In the genomic region with DNA sequence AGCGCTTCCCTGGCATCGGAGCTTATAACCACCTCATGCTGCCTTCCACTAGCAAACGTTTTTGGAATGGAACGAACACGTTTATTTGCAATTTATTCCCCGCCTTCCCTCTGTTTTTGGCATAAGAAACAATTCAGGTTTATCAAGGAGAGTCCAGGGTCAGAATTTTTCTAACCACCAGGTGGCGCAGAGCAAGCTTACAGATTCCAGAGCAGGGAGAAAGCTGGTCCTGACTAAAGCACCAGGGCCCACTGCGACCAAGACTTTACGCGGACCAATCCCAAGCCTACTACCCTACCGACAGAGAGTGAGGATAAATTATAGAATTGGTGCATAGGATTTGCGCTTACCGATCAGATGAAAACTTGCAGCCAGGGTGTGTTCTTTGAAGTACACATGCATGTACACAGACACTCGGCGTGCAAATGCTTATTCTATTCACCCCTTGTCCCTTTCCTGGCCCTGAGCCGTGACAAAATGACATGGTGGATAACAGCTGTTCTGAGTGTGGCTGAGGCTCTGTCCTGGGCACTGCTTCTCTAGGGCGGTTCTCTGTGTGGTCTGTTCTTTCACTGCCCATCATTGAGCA, we compare ENCODE assay signal across 8 cellular contexts. TPM values are rescaled to one million over a fixed set of nuclear protein-coding genes. Genes with fewer than 3 reads are reported as not detected.
A peak's percentile ranks its signal among the peaks of the same experiment; 100 is the strongest.
DNase-seq lines count a peak whose midpoint lies in the region; ATAC-seq and TF ChIP-seq lines count a peak whose summit lies in the region.

No MANE protein-coding gene starts in this region.

- H2AFZ ChIP-seq in PC-3 (ENCODE audit: low read length): no peak overlapping the region

- DNase-seq in AG08396 (ENCODE audit: low spot score): peak; percentile 74
- peak; percentile 83 for DNase-seq in PC-3
- DNase-seq in activated gamma-delta T cell treated with anti-CD3 and anti-CD28 coated beads, Interleukin-2, amount 50 U/mL, for 16 hours (ENCODE audit: low read depth): peak; percentile 22
- DNase-seq in non-pigmented ciliary epithelial cell (ENCODE audit: low read depth): peak; percentile 31
- DNase-seq in thyroid gland: peak; percentile 85 to 88

- no peak for TF ChIP-seq POLR2A in gastroesophageal sphincter (IDR thresholded peaks at IDR 0.05)
- TF ChIP-seq POLR2A in thyroid gland (IDR thresholded peaks at IDR 0.05): no peak

- no peaks in the 10 kb centered on the region for H4K20me1 ChIP-seq in PC-3 (ENCODE audit: low read length)

- ATAC-seq in GM18868 (IDR thresholded peaks at IDR 0.05; ENCODE audit: unreplicated experiment) (peak; percentile 64), PC-3 (peak; percentile 76), gastroesophageal sphincter (peak; percentile 77)

- intact Hi-C loops in PC-3 (cut with micrococcal nuclease): loop anchor here (5.0 to 10.0 kb wide), 3 partner anchors 37 to 294 kb away; no protein-coding TSS in a partner anchor
- intact Hi-C loops in thyroid gland (cut with DNase I): no loop called here

- no peaks in the 10 kb centered on the region for H3K9me2 ChIP-seq in PC-3 (replicated peaks; ENCODE audit: low read length)

- POLR2A ChIA-PET in PC-3 (lab: Charles Lee; ENCODE audit: unreplicated experiment): no interaction called here

- peaks cover 9% of the 10 kb centered on the region; the same call in 1 of the 2 replicates for H3K9me3 ChIP-seq in HUES64 (ENCODE audit: insufficient read depth, low read depth, low read length)
- H3K9me3 ChIP-seq in PC-3 (ENCODE audit: low read length): no peaks in the 10 kb centered on the region
- no peaks in the 10 kb centered on the region for H3K9me3 ChIP-seq in gastroesophageal sphincter
- no peaks in the 10 kb centered on the region for H3K9me3 ChIP-seq in thyroid gland

- no peak overlapping the region for H3K27ac ChIP-seq in HUES64 (ENCODE audit: low read depth, low read length)
- H3K27ac ChIP-seq in PC-3 (ENCODE audit: low read length): no peak overlapping the region
- H3K27ac ChIP-seq in gastroesophageal sphincter: peak overlapping the region in 1 of 4 donors; percentile 22
- peak overlapping the region in 1 of 3 donors; percentile 35 for H3K27ac ChIP-seq in thyroid gland

- H3K79me2 ChIP-seq in PC-3 (ENCODE audit: low read length): no peaks in the 10 kb centered on the region

- CTCF ChIA-PET in PC-3 (lab: Charles Lee): interaction anchor here (0.6 to 1.5 kb wide), 3 partner anchors 23 to 594 kb away, joined by 3 to 5 read pairs (median 4); no protein-coding TSS in a partner anchor

- 50% methylated on average over 16 of the region's 17 CpGs for WGBS in HUES64
- 6 to 80% methylated on average over 4 to 11 of the region's 17 CpGs for WGBS in gastroesophageal sphincter (ENCODE audit: low coverage in 1 of 2), 2 donors
- 27 to 29% methylated on average over 17 of the region's 17 CpGs for WGBS in thyroid gland, 2 donors

- TF ChIP-seq CTCF in PC-3 (conservative IDR thresholded peaks at IDR 0.05; ENCODE audit: low read depth, low read length) (peak; percentile 84), gastroesophageal sphincter (IDR thresholded peaks at IDR 0.05) (peak; percentile 69 to 84 (median 78)), thyroid gland (IDR thresholded peaks at IDR 0.05) (peak; percentile 44 to 84 (median 63))

- H3K9ac ChIP-seq in HUES64 (ENCODE audit: low read depth, low read length) (0 out of 2 replicates have a peak overlapping the region, but pooled peaks have one; percentile 1), PC-3 (ENCODE audit: low read length) (no peak overlapping the region)

- no TSS peak for BruUV-seq in PC-3 (replicated peaks; lab: Mats Ljungman, UMichigan)

- peak overlapping the region; percentile 35 for H3K4me3 ChIP-seq in HUES64 (ENCODE audit: low read length)
- no peak overlapping the region; the same call in 1 of the 2 replicates for H3K4me3 ChIP-seq in PC-3 (ENCODE audit: low read length)
- H3K4me3 ChIP-seq in gastroesophageal sphincter: peak overlapping the region in 1 of 2 donors; percentile 36
- H3K4me3 ChIP-seq in thyroid gland (replicated peaks in 1 of 3): peak overlapping the region in 1 of 3 donors; percentile 4

- H3F3A ChIP-seq in PC-3 (ENCODE audit: low read length, unreplicated experiment): no peaks in the 10 kb centered on the region

- H3K4me1 ChIP-seq in HUES64 (ENCODE audit: insufficient read depth, low read length) (no peaks in the 10 kb centered on the region), PC-3 (ENCODE audit: insufficient read depth, low read length) (peaks cover 11% of the 10 kb centered on the region), gastroesophageal sphincter (peaks cover 0 to 10% (median 4%) of the 10 kb centered on the region in 3 donors), thyroid gland (peaks cover 13 to 17% of the 10 kb centered on the region in 2 donors)

- no peaks in the 10 kb centered on the region for H3K27me3 ChIP-seq in HUES64 (ENCODE audit: insufficient read depth, low read length)
- no peaks in the 10 kb centered on the region for H3K27me3 ChIP-seq in PC-3 (ENCODE audit: low read length)
- H3K27me3 ChIP-seq in gastroesophageal sphincter: no peaks in the 10 kb centered on the region
- H3K27me3 ChIP-seq in thyroid gland: no peaks in the 10 kb centered on the region

- peak overlapping the region; percentile 47 for H3K4me2 ChIP-seq in PC-3 (ENCODE audit: low read length)

- no peak for TF ChIP-seq EP300 in gastroesophageal sphincter (IDR thresholded peaks at IDR 0.05)

- H3K36me3 ChIP-seq in HUES64 (ENCODE audit: insufficient read depth, low read length) (peaks cover 22% of the 10 kb centered on the region), PC-3 (ENCODE audit: low read depth, low read length) (peaks cover 8% of the 10 kb centered on the region), gastroesophageal sphincter (peaks cover 0 to 20% of the 10 kb centered on the region in 2 donors), thyroid gland (peaks cover 9 to 12% of the 10 kb centered on the region in 2 donors)

RNA-seq across cellular contexts. Expression of gene NAPG, which starts 34.7 kb away (rescaled TPM):
- 16.8 TPM for polyA plus RNA-seq in HUES64 (2013, experiment 1 of 2)
- 19.0 TPM for polyA plus RNA-seq in HUES64 (2013, experiment 2 of 2)
- total RNA-seq in PC-3 (2014; rRNA removed) (24.0 and 24.7 TPM in 2 replicates), gastroesophageal sphincter (10 to 100 TPM; 39.2 to 57.5 (median 45.0) TPM), thyroid gland (10 to 100 TPM; 47.5 to 56.4 (median 53.1) TPM)

Comparison
In these comparisons a context has a peak if more than half of its experiments do, and no peak if none do; other contexts are left out.
1. DNase-seq: peak in every context shown above with its lines; median percentile 86 in thyroid gland; 83 in PC-3; 74 in AG08396; 31 in non-pigmented ciliary epithelial cell; 22 in activated gamma-delta T cell treated with anti-CD3 and anti-CD28 coated beads, Interleukin-2, amount 50 U/mL, for 16 hours.